In the genomic region with DNA sequence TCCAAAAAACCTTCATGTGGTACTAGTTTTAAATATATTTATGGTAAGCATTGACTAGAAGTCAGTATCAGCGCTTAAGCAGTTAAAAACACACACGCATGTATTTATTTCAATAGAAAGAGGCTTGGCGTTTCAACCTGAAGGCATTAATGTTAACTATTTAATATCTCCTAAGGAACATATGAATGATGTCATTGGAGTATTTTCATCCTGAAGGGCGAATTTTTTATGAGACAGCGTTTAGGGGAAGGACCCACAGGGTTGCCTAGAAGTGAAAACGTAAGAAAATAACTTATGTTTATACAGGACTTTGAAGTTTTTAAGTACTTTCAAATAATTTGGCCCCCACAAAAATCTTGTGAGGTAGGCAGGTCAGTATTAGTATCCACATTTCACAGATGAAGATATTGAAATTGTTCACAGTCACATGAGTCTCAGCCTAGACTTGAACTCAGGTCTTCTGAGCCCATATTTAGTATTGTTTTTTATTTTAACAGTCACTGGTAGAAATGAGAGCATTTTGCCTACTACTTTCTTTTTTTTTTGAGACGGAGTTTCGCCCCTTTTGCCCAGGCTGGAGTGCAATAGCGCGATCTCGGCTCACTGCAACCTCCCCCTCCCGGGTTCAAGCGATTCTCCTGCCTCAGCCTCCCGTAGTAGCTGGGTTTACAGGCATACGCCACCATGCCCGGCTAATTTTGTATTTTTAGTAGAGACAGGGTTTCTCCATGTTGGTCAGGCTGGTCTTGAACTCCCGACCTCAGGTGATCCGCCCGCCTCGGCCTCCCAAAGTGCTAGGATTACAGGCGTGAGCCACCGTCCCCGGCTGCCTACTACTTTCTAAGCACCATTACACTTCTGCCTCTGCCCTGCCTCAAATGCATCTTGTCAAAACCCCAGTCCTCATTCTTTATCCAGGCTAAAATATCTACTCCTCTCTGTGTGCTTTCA, we compare ENCODE assay signal across 8 cellular contexts. TPM values are rescaled to one million over a fixed set of nuclear protein-coding genes. Genes with fewer than 3 reads are reported as not detected.
DNase-seq lines count a peak whose midpoint lies in the region; ATAC-seq, FAIRE-seq and TF ChIP-seq lines count a peak whose summit lies in the region.

No MANE protein-coding gene starts in this region.

- no peaks in the 10 kb centered on the region for H3F3A ChIP-seq in PC-3 (ENCODE audit: low read length, unreplicated experiment)

- H3K4me3 ChIP-seq in PC-3 (ENCODE audit: low read length) (peak overlapping the region; percentile 89), pancreas (peak overlapping the region; percentile 57 to 88 (median 78))

- H3K36me3 ChIP-seq in PC-3 (ENCODE audit: low read depth, low read length) (no peaks in the 10 kb centered on the region), pancreas (no peaks in the 10 kb centered on the region)

- CTCF ChIA-PET in PC-3 (lab: Charles Lee), result interaction anchor here (0.6 kb wide), 1 partner anchor 74 kb away, joined by 6 read pairs; no protein-coding TSS in a partner anchor

- no TSS peak for BruUV-seq in PC-3 (replicated peaks; lab: Mats Ljungman, UMichigan)

- intact Hi-C loops in PC-3 (cut with micrococcal nuclease) (loop anchor here (1.0 to 5.0 kb wide), 2 partner anchors 78 to 154 kb away; partner anchors contain the start of gene SFR1), pancreas (cut with DNase I) (no loop called here)

- H3K4me1 ChIP-seq in PC-3 (ENCODE audit: insufficient read depth, low read length) (peaks cover 20% of the 10 kb centered on the region), pancreas (peaks cover 16 to 32% (median 20%) of the 10 kb centered on the region in 3 donors)

- peak overlapping the region; percentile 92 for H3K4me2 ChIP-seq in PC-3 (ENCODE audit: low read length)

- H3K27ac ChIP-seq in PC-3 (ENCODE audit: low read length) (no peak overlapping the region), epithelial cell of prostate (peak overlapping the region; percentile 79), pancreas (no peak overlapping the region)

- no peaks in the 10 kb centered on the region for H3K9me3 ChIP-seq in PC-3 (ENCODE audit: low read length)
- H3K9me3 ChIP-seq in pancreas, result no peaks in the 10 kb centered on the region

- no peak for ATAC-seq in PC-3
- no peak for ATAC-seq in pancreas
- no peak for ATAC-seq in GM19023 (IDR thresholded peaks at IDR 0.05; ENCODE audit: unreplicated experiment)
- ATAC-seq in esophagus mucosa, result no peak
- ATAC-seq in HG03095 (IDR thresholded peaks at IDR 0.05; ENCODE audit: unreplicated experiment), result no peak

- peaks cover 33% of the 10 kb centered on the region for H4K20me1 ChIP-seq in PC-3 (ENCODE audit: low read length)

- no peak for TF ChIP-seq CTCF in PC-3 (conservative IDR thresholded peaks at IDR 0.05; ENCODE audit: low read depth, low read length)
- no peak for TF ChIP-seq CTCF in pancreas (IDR thresholded peaks at IDR 0.05)

- H3K27me3 ChIP-seq in PC-3 (ENCODE audit: low read length) (no peaks in the 10 kb centered on the region), pancreas (no peaks in the 10 kb centered on the region)

- DNase-seq in EL (peak; percentile 36), PC-3 (peak; percentile 35), epithelial cell of prostate (ENCODE audit: low read depth, low spot score) (no peak), pancreas (no peak)
- no peak for DNase-seq in activated CD4-positive, alpha-beta T cell treated with anti-CD3 and anti-CD28 coated beads, Interleukin-2, amount 50 U/mL, for 48 hours

- FAIRE-seq in pancreas (lab: Jason Lieb, UNC), result no peak

- no peaks in the 10 kb centered on the region for H3K9me2 ChIP-seq in PC-3 (replicated peaks; ENCODE audit: low read length)

- POLR2A ChIA-PET in PC-3 (lab: Charles Lee; ENCODE audit: unreplicated experiment), result interaction anchor here (0.6 kb wide), 1 partner anchor 79 kb away, joined by 4 read pairs; no protein-coding TSS in a partner anchor

- WGBS in pancreas, 2 donors, result 27 to 38% methylated on average over 21 to 22 of the region's 23 CpGs

- peak overlapping the region; percentile 82 for H3K9ac ChIP-seq in PC-3 (ENCODE audit: low read length)

- H2AFZ ChIP-seq in PC-3 (ENCODE audit: low read length), result no peak overlapping the region

- peaks cover 63% of the 10 kb centered on the region for H3K79me2 ChIP-seq in PC-3 (ENCODE audit: low read length)

RNA-seq across cellular contexts. Expression of gene SLK, which starts 1.8 kb away (rescaled TPM):
- total RNA-seq in PC-3 (2014; rRNA removed), result 17.3 and 20.2 TPM in 2 replicates
- 10 to 100 TPM; 11.5 to 20.1 (median 14.6) TPM for total RNA-seq in pancreas
- polyA plus RNA-seq in pancreas, result 10 to 100 TPM in 1 of 2 donors, 1 to 10 TPM in 1; 6.0 to 12.6 TPM
- 54.1 TPM for total RNA-seq in esophagus mucosa

RNA-seq across cellular contexts. Expression of gene STN1, which starts 50.7 kb away (rescaled TPM):
- total RNA-seq in PC-3 (2014; rRNA removed), result 20.0 and 33.5 TPM in 2 replicates
- 10 to 100 TPM; 11.9 to 15.9 (median 13.8) TPM for total RNA-seq in pancreas
- polyA plus RNA-seq in pancreas, result 10 to 100 TPM in 1 of 2 donors, 1 to 10 TPM in 1; 7.0 to 11.9 TPM
- 31.3 TPM for total RNA-seq in esophagus mucosa

Comparison
In these comparisons a context has a peak if more than half of its experiments do, and no peak if none do; other contexts are left out.
1. DNase-seq: peak in EL (single experiment) and PC-3 (single experiment); none in epithelial cell of prostate (single experiment), pancreas (0 of 6) and activated CD4-positive, alpha-beta T cell treated with anti-CD3 and anti-CD28 coated beads, Interleukin-2, amount 50 U/mL, for 48 hours (0 of 2).